ENCODE assay signal across 18 cellular contexts in the genomic region with DNA sequence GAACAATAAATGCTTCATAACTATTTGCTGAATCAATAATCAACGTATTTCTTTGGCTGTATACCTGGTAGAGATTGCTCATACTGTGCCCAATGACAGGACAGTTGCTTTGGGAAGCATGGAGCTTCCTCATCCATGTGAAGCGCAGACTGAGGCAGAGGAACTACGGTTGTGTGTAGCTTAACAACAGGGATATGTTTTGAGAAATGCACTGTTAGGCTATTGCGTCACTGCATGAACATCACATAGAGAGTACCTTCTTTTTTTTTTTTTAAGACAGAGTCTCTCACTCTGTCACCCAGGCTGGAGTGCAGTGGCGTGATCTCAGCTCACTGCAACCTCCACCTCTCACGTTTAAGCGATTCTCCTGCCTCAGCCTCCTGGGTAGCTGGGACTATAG.
"Had no signal": no experiment of that assay in that cellular context is flagged by ENCODE, and none has a peak within 500 bp of the region (broad histone marks: within the 10 kb centered on the region; RNA-seq: fewer than 3 reads in every experiment).

No MANE protein-coding gene starts in this region.

- FAIRE-seq: small intestine had no signal

- H3K4me1 Mint-ChIP-seq: activated naive CD4-positive, alpha-beta T cell treated with anti-CD3 and anti-CD28 coated beads, Interleukin-2, amount 10 ng/mL, durations not matched to agents 7 days and 5 days had no signal

- H3K4me3 Mint-ChIP-seq: activated naive CD4-positive, alpha-beta T cell treated with anti-CD3 and anti-CD28 coated beads, Interleukin-2, amount 10 ng/mL, durations not matched to agents 7 days and 5 days; natural killer cell treated with Interleukin-12 subunit alpha and Interleukin-12 subunit beta and Interleukin-15 and Interleukin-18, amount 100 ng/mL, for 72 hours had no signal

- H3K4me1 ChIP-seq: adrenal gland, esophagus muscularis mucosa, foreskin keratinocyte, right atrium auricular region had no signal

- H3K27ac Mint-ChIP-seq: activated naive CD4-positive, alpha-beta T cell treated with anti-CD3 and anti-CD28 coated beads, Interleukin-2, amount 10 ng/mL, durations not matched to agents 7 days and 5 days; natural killer cell treated with Interleukin-12 subunit alpha and Interleukin-12 subunit beta and Interleukin-15 and Interleukin-18, amount 100 ng/mL, for 72 hours had no signal

- H3K27me3 ChIP-seq: adrenal gland, esophagus muscularis mucosa, right atrium auricular region had no signal

- H3K9me3 ChIP-seq: adrenal gland, esophagus muscularis mucosa, right atrium auricular region had no signal

- H3K9me3 Mint-ChIP-seq: activated naive CD4-positive, alpha-beta T cell treated with anti-CD3 and anti-CD28 coated beads, Interleukin-2, amount 10 ng/mL, durations not matched to agents 7 days and 5 days; natural killer cell treated with Interleukin-12 subunit alpha and Interleukin-12 subunit beta and Interleukin-15 and Interleukin-18, amount 100 ng/mL, for 72 hours had no signal

- H3K36me3 Mint-ChIP-seq: activated naive CD4-positive, alpha-beta T cell treated with anti-CD3 and anti-CD28 coated beads, Interleukin-2, amount 10 ng/mL, durations not matched to agents 7 days and 5 days; natural killer cell treated with Interleukin-12 subunit alpha and Interleukin-12 subunit beta and Interleukin-15 and Interleukin-18, amount 100 ng/mL, for 72 hours had no signal

- H3K27ac ChIP-seq: adrenal gland, coronary artery, esophagus muscularis mucosa, foreskin keratinocyte, right atrium auricular region had no signal

- H3K4me3 ChIP-seq: adrenal gland, coronary artery, esophagus muscularis mucosa, right atrium auricular region had no signal

- DNase-seq: activated CD4-positive, alpha-beta T cell treated with anti-CD3 and anti-CD28 coated beads, Interleukin-2, amount 50 U/mL, for 48 hours; activated naive CD4-positive, alpha-beta T cell treated with anti-CD3 and anti-CD28 coated beads, Interleukin-2, amount 10 ng/mL, durations not matched to agents 7 days and 5 days; adrenal gland; foreskin keratinocyte; glutamatergic neuron; hypothalamus; occipital lobe; small intestine; stimulated activated CD4-positive, alpha-beta T cell treated with anti-CD3 and anti-CD28 coated beads, Interleukin-4, amount 100 ng/mL, for 4 hours; stimulated activated CD8-positive, alpha-beta memory T cell treated with anti-CD3 and anti-CD28 coated beads, Interleukin-4, amount 100 ng/mL, for 48 hours; stimulated activated naive CD4-positive, alpha-beta T cell treated with Interleukin-2 at 50 U/mL for 16 hours; substantia nigra; trophoblast cell had no signal

- H3K36me3 ChIP-seq: adrenal gland, right atrium auricular region had no signal

- H3K27me3 Mint-ChIP-seq: activated naive CD4-positive, alpha-beta T cell treated with anti-CD3 and anti-CD28 coated beads, Interleukin-2, amount 10 ng/mL, durations not matched to agents 7 days and 5 days; natural killer cell treated with Interleukin-12 subunit alpha and Interleukin-12 subunit beta and Interleukin-15 and Interleukin-18, amount 100 ng/mL, for 72 hours had no signal

- ATAC-seq: activated CD4-positive, CD25-positive, alpha-beta regulatory T cell treated with anti-CD3 and anti-CD28 coated beads, Interleukin-2, amount 50 U/mL, for 24 hours; foreskin keratinocyte; natural killer cell treated with Interleukin-12 subunit alpha and Interleukin-12 subunit beta and Interleukin-15 and Interleukin-18, amount 100 ng/mL, for 72 hours had no signal
